In genomic region chr2:75493230-75493629, GRCh38 we compare ENCODE assay signal across 18 cellular contexts.
"Had no signal": no experiment of that assay in that cellular context is flagged by ENCODE, and none has a peak within 500 bp of the region (broad histone marks: within the 10 kb centered on the region; RNA-seq: fewer than 3 reads in every experiment).

No MANE protein-coding gene starts in this region.

- H3K4me1 ChIP-seq: body of pancreas, tibial nerve, uterus had no signal

- H3K36me3 Mint-ChIP-seq: activated naive CD8-positive, alpha-beta T cell treated with anti-CD3 and anti-CD28 coated beads, Interleukin-2, amount 10 ng/mL, durations not matched to agents 7 days and 5 days had no signal

- H3K27ac ChIP-seq: body of pancreas, foreskin keratinocyte, hepatocyte, tibial nerve, uterus had no signal

- H3K36me3 ChIP-seq: tibial nerve, uterus had no signal

- H3K27me3 Mint-ChIP-seq: activated CD8-positive, alpha-beta T cell treated with anti-CD3 and anti-CD28 coated beads for 36 hours; stimulated activated naive CD8-positive, alpha-beta T cell treated with anti-CD3 and anti-CD28 coated beads, Interleukin-15, Interleukin-2, amounts not matched to agents 100 ng/mL and 50 ng/mL, for 24 hours had no signal

- H3K4me3 Mint-ChIP-seq: activated CD4-positive, alpha-beta T cell treated with anti-CD3 and anti-CD28 coated beads, Interleukin-2, amount 10 ng/mL, durations not matched to agents 24 days and 14 days; activated CD8-positive, alpha-beta T cell treated with anti-CD3 and anti-CD28 coated beads for 36 hours; activated naive CD8-positive, alpha-beta T cell treated with anti-CD3 and anti-CD28 coated beads, Interleukin-2, amount 10 ng/mL, durations not matched to agents 7 days and 5 days; activated T-cell treated with anti-CD3 and anti-CD28 coated beads, Interleukin-2, amount 50 U/mL, for 24 hours; nephron progenitor cell; stimulated activated naive CD8-positive, alpha-beta T cell treated with anti-CD3 and anti-CD28 coated beads, Interleukin-15, Interleukin-2, amounts not matched to agents 100 ng/mL and 50 ng/mL, for 24 hours had no signal

- H3K27ac Mint-ChIP-seq: activated CD4-positive, alpha-beta T cell treated with anti-CD3 and anti-CD28 coated beads, Interleukin-2, amount 10 ng/mL, durations not matched to agents 24 days and 14 days; activated CD8-positive, alpha-beta T cell treated with anti-CD3 and anti-CD28 coated beads for 36 hours; activated naive CD8-positive, alpha-beta T cell treated with anti-CD3 and anti-CD28 coated beads, Interleukin-2, amount 10 ng/mL, durations not matched to agents 7 days and 5 days; activated T-cell treated with anti-CD3 and anti-CD28 coated beads, Interleukin-2, amount 50 U/mL, for 24 hours; activated T-helper 2 cell treated with anti-CD3 and anti-CD28 coated beads, Interferon-gamma antibody, Interleukin-2, Interleukin-4, amounts not matched to agents 10 μg/mL and 5 μg/mL and 100 μg/mL, durations not matched to agents 14 hours and 24 hours and 36 hours; nephron progenitor cell; stimulated activated naive CD8-positive, alpha-beta T cell treated with anti-CD3 and anti-CD28 coated beads, Interleukin-15, Interleukin-2, amounts not matched to agents 100 ng/mL and 50 ng/mL, for 24 hours had no signal

- ATAC-seq: activated CD8-positive, alpha-beta T cell treated with anti-CD3 and anti-CD28 coated beads for 36 hours; body of pancreas; foreskin keratinocyte; left colon had no signal

- H3K9me3 ChIP-seq: body of pancreas, tibial nerve, uterus had no signal

- H3K27me3 ChIP-seq: body of pancreas, foreskin keratinocyte, hepatocyte, tibial nerve, uterus had no signal

- H3K4me3 ChIP-seq: body of pancreas, hepatocyte, tibial nerve, uterus had no signal

- DNase-seq: activated CD4-positive, alpha-beta T cell treated with anti-CD3 and anti-CD28 coated beads, Interleukin-2, amount 10 ng/mL, durations not matched to agents 24 days and 14 days; activated CD4-positive, CD25-positive, alpha-beta regulatory T cell; activated CD8-positive, alpha-beta T cell treated with anti-CD3 and anti-CD28 coated beads for 36 hours; activated naive CD4-positive, alpha-beta T cell treated with Interleukin-2 at 50 U/mL for 16 hours; activated naive CD8-positive, alpha-beta T cell treated with anti-CD3 and anti-CD28 coated beads, Interleukin-2, amount 10 ng/mL, durations not matched to agents 7 days and 5 days; activated T-cell treated with anti-CD3 and anti-CD28 coated beads, Interleukin-2, amount 50 U/mL, for 24 hours; body of pancreas; foreskin keratinocyte; left colon; mammary epithelial cell; midbrain; nephron progenitor cell; occipital lobe; uterus had no signal

- H3K9me3 Mint-ChIP-seq: activated CD8-positive, alpha-beta T cell treated with anti-CD3 and anti-CD28 coated beads for 36 hours; activated naive CD8-positive, alpha-beta T cell treated with anti-CD3 and anti-CD28 coated beads, Interleukin-2, amount 10 ng/mL, durations not matched to agents 7 days and 5 days; activated T-cell treated with anti-CD3 and anti-CD28 coated beads, Interleukin-2, amount 50 U/mL, for 24 hours; activated T-helper 2 cell treated with anti-CD3 and anti-CD28 coated beads, Interferon-gamma antibody, Interleukin-2, Interleukin-4, amounts not matched to agents 10 μg/mL and 5 μg/mL and 100 μg/mL, durations not matched to agents 14 hours and 24 hours and 36 hours; nephron progenitor cell; stimulated activated naive CD8-positive, alpha-beta T cell treated with anti-CD3 and anti-CD28 coated beads, Interleukin-15, Interleukin-2, amounts not matched to agents 100 ng/mL and 50 ng/mL, for 24 hours had no signal

- H3K4me1 Mint-ChIP-seq: activated CD4-positive, alpha-beta T cell treated with anti-CD3 and anti-CD28 coated beads, Interleukin-2, amount 10 ng/mL, durations not matched to agents 24 days and 14 days; activated naive CD8-positive, alpha-beta T cell treated with anti-CD3 and anti-CD28 coated beads, Interleukin-2, amount 10 ng/mL, durations not matched to agents 7 days and 5 days had no signal
